ENCODE assay signal across 1 cellular context in the genomic region with DNA sequence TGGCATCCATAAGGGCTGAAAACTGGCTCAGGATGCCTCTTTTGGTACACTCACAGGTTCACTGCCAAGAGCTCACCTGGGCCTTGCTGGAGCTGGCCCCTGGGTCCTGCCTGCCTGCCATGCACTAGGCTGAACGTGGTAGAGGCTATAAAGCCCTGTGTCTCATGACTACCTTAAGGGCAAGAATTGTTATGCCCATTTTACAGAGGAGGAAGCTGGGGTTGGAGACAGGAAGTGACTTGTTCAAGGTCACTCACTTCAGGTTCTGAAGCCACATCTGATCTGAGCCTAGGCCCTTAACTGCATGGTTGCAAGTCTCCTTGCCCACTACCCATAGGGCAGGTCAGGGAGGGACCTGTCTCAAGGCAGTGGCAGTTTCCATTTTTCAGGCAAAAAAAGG.
TF ChIP-seq lines count a peak whose summit lies in the region.

No MANE protein-coding gene starts in this region.

TF ChIP-seq in IMR-90, 13 proteins besides CTCF, POLR2A, EP300 and RAD21:
- no peak for TF ChIP-seq SMC3 (IDR thresholded peaks at IDR 0.05; ENCODE audit: low read depth, low read length)
